ENCODE assay signal across 8 cellular contexts in the genomic region with DNA sequence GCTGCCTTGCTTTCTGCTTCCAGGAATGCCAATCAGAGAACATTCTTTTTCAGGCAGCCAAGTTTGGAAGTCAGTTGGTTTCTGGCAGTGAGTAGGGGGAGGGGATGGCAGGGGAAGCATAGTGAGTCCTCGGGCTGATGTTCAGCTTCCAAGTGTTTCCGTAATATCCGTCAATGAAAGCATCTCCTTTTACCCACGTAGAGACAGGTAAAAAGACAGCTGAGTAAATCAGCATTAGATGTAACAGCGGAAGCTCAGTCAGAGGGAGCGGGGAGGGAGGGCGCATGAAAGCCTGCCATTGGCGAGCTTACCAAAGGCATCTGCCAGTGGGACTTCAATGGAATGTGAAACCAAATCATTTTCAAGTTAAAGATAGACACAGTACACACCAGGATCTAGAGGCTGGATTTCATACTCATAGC.
DNase-seq lines count a peak whose midpoint lies in the region; ATAC-seq and TF ChIP-seq lines count a peak whose summit lies in the region.

No MANE protein-coding gene starts in this region.

- H3K4me1 ChIP-seq in stomach smooth muscle (ENCODE audit: control insufficient read depth, insufficient read depth, low read length) = peaks cover 4% of the 10 kb centered on the region

- no peaks in the 10 kb centered on the region for H3K9me3 ChIP-seq in stomach smooth muscle (ENCODE audit: control insufficient read depth in 2 of 2, low read length in 2 of 2)

- no peaks in the 10 kb centered on the region for H3K27me3 ChIP-seq in stomach smooth muscle (ENCODE audit: control insufficient read depth in 1 of 2, insufficient read depth in 2 of 2, low read length in 2 of 2)

- H3K4me1 Mint-ChIP-seq in activated T-helper 1 cell treated with anti-CD3 and anti-CD28 coated beads, Interleukin-12 subunit alpha, Interleukin-12 subunit beta, Interleukin-2, Interleukin-4 antibody, amounts not matched to agents 30 ng/mL and 10 ng/mL and 1 ng/mL, durations not matched to agents 14 hours and 24 hours and 36 hours (ENCODE audit: low read depth) = no peaks in the 10 kb centered on the region

- peak overlapping the region; percentile 59 to 64 for H3K9ac ChIP-seq in stomach smooth muscle (ENCODE audit: low read length in 2 of 2)

- H3K4me3 ChIP-seq in coronary artery = peak overlapping the region; percentile 68
- H3K4me3 ChIP-seq in stomach smooth muscle (ENCODE audit: low read length in 2 of 2) = peak overlapping the region; percentile 64 to 81

- no peak for ATAC-seq in HG03432 (IDR thresholded peaks at IDR 0.05; ENCODE audit: unreplicated experiment)

- H3K27ac ChIP-seq in coronary artery = peak overlapping the region; percentile 64 to 84
- peak overlapping the region; percentile 37 for H3K27ac ChIP-seq in stomach smooth muscle (ENCODE audit: low read length)

- H3K36me3 Mint-ChIP-seq in activated T-helper 1 cell treated with anti-CD3 and anti-CD28 coated beads, Interleukin-12 subunit alpha, Interleukin-12 subunit beta, Interleukin-2, Interleukin-4 antibody, amounts not matched to agents 30 ng/mL and 10 ng/mL and 1 ng/mL, durations not matched to agents 14 hours and 24 hours and 36 hours (ENCODE audit: low read depth) = no peaks in the 10 kb centered on the region

- intact Hi-C loops in activated T-helper 1 cell treated with anti-CD3 and anti-CD28 coated beads, Interleukin-12 subunit alpha, Interleukin-12 subunit beta, Interleukin-2, Interleukin-4 antibody, amounts not matched to agents 30 ng/mL and 10 ng/mL and 1 ng/mL, durations not matched to agents 14 hours and 24 hours and 36 hours (cut with micrococcal nuclease) = no loop called here

- TF ChIP-seq CTCF in coronary artery (IDR thresholded peaks at IDR 0.05) = no peak

- DNase-seq in M059J (ENCODE audit: low read depth) (peak; percentile 35), coronary artery (ENCODE audit: low spot score) (peak; percentile 85), kidney glomerular epithelial cell (lab: John Stamatoyannopoulos, UW) (peak; percentile 80), 8988T (no peak), NCI-H345 (lab: John Stamatoyannopoulos, UW) (no peak)
- no peak for DNase-seq in activated T-helper 1 cell treated with anti-CD3 and anti-CD28 coated beads, Interleukin-12 subunit alpha, Interleukin-12 subunit beta, Interleukin-2, Interleukin-4 antibody, amounts not matched to agents 30 ng/mL and 10 ng/mL and 1 ng/mL, durations not matched to agents 14 hours and 24 hours and 36 hours (ENCODE audit: low spot score)

- H3K27ac Mint-ChIP-seq in activated T-helper 1 cell treated with anti-CD3 and anti-CD28 coated beads, Interleukin-12 subunit alpha, Interleukin-12 subunit beta, Interleukin-2, Interleukin-4 antibody, amounts not matched to agents 30 ng/mL and 10 ng/mL and 1 ng/mL, durations not matched to agents 14 hours and 24 hours and 36 hours = no peak overlapping the region

- H3K27me3 Mint-ChIP-seq in activated T-helper 1 cell treated with anti-CD3 and anti-CD28 coated beads, Interleukin-12 subunit alpha, Interleukin-12 subunit beta, Interleukin-2, Interleukin-4 antibody, amounts not matched to agents 30 ng/mL and 10 ng/mL and 1 ng/mL, durations not matched to agents 14 hours and 24 hours and 36 hours (ENCODE audit: insufficient read depth) = no peaks in the 10 kb centered on the region

- H3K4me3 Mint-ChIP-seq in activated T-helper 1 cell treated with anti-CD3 and anti-CD28 coated beads, Interleukin-12 subunit alpha, Interleukin-12 subunit beta, Interleukin-2, Interleukin-4 antibody, amounts not matched to agents 30 ng/mL and 10 ng/mL and 1 ng/mL, durations not matched to agents 14 hours and 24 hours and 36 hours = no peak overlapping the region

- no peaks in the 10 kb centered on the region for H3K9me3 Mint-ChIP-seq in activated T-helper 1 cell treated with anti-CD3 and anti-CD28 coated beads, Interleukin-12 subunit alpha, Interleukin-12 subunit beta, Interleukin-2, Interleukin-4 antibody, amounts not matched to agents 30 ng/mL and 10 ng/mL and 1 ng/mL, durations not matched to agents 14 hours and 24 hours and 36 hours

- no peaks in the 10 kb centered on the region for H3K36me3 ChIP-seq in stomach smooth muscle (ENCODE audit: control insufficient read depth in 2 of 2, insufficient read depth in 2 of 2, low read length in 2 of 2)

Comparison
In these comparisons a context has a peak if more than half of its experiments do, and no peak if none do; other contexts are left out.
1. DNase-seq: peak in M059J (single experiment), coronary artery (single experiment) and kidney glomerular epithelial cell (single experiment); none in 8988T (single experiment), NCI-H345 (single experiment) and activated T-helper 1 cell treated with anti-CD3 and anti-CD28 coated beads, Interleukin-12 subunit alpha, Interleukin-12 subunit beta, Interleukin-2, Interleukin-4 antibody, amounts not matched to agents 30 ng/mL and 10 ng/mL and 1 ng/mL, durations not matched to agents 14 hours and 24 hours and 36 hours (single experiment).